ENCODE assay signal across 19 cellular contexts in genomic region chr3:16825617-16826204, GRCh38.
"Had no signal": no experiment of that assay in that cellular context is flagged by ENCODE, and none has a peak within 500 bp of the region (broad histone marks: within the 10 kb centered on the region; RNA-seq: fewer than 3 reads in every experiment).

No MANE protein-coding gene starts in this region.

- H3K4me1 Mint-ChIP-seq: mesothelial cell of epicardium had no signal

- H3K27ac ChIP-seq: brain microvascular endothelial cell, tibial artery had no signal

- H3K36me3 ChIP-seq: brain microvascular endothelial cell, tibial artery had no signal

- DNase-seq: activated B cell treated with CpG ODN at 0.5 μM for 24 hours; activated CD4-positive, alpha-beta T cell treated with anti-CD3 and anti-CD28 coated beads for 36 hours; activated CD4-positive, alpha-beta T cell treated with anti-CD3 and anti-CD28 coated beads, Interleukin-2, amount 50 U/mL, for 48 hours; activated effector memory CD4-positive, alpha-beta T cell treated with Interleukin-2 at 50 U/mL for 16 hours; activated naive CD4-positive, alpha-beta T cell treated with anti-CD3 and anti-CD28 coated beads for 36 hours; activated naive CD8-positive, alpha-beta T cell treated with anti-CD3 and anti-CD28 coated beads, Interleukin-2, amount 10 ng/mL, durations not matched to agents 7 days and 5 days; activated T-cell treated with anti-CD3 and anti-CD28 coated beads, Interleukin-2, amount 50 U/mL, for 72 hours; brain microvascular endothelial cell; central memory CD4-positive, alpha-beta T cell; dermis blood vessel endothelial cell; effector CD8-positive, alpha-beta T cell; erythroblast; posterior cingulate gyrus; substantia nigra; T-helper 17 cell; tibial artery had no signal

- H3K36me3 Mint-ChIP-seq: mesothelial cell of epicardium had no signal

- H3K27me3 ChIP-seq: brain microvascular endothelial cell, tibial artery had no signal

- ATAC-seq: activated CD4-positive, alpha-beta T cell treated with anti-CD3 and anti-CD28 coated beads for 36 hours; activated T-cell treated with anti-CD3 and anti-CD28 coated beads, Interleukin-2, amount 50 U/mL, for 72 hours; natural killer cell treated with Interleukin-12 subunit alpha and Interleukin-12 subunit beta and Interleukin-15 and Interleukin-18, amount 100 ng/mL, for 72 hours; T-helper 17 cell had no signal

- H3K9me3 ChIP-seq: tibial artery had no signal

- H3K4me3 ChIP-seq: tibial artery had no signal

- H3K27me3 Mint-ChIP-seq: activated B cell treated with CpG ODN at 0.5 μM for 24 hours; activated CD4-positive, alpha-beta T cell treated with anti-CD3 and anti-CD28 coated beads for 36 hours; stimulated activated naive CD8-positive, alpha-beta T cell treated with anti-CD3 and anti-CD28 coated beads, Interleukin-15, Interleukin-2, amounts not matched to agents 100 ng/mL and 50 ng/mL, for 24 hours; T-helper 17 cell had no signal

- H3K27ac Mint-ChIP-seq: activated B cell treated with CpG ODN at 0.5 μM for 24 hours; activated CD4-positive, alpha-beta T cell treated with anti-CD3 and anti-CD28 coated beads for 36 hours; activated naive CD4-positive, alpha-beta T cell treated with anti-CD3 and anti-CD28 coated beads for 36 hours; activated naive CD8-positive, alpha-beta T cell treated with anti-CD3 and anti-CD28 coated beads, Interleukin-2, amount 10 ng/mL, durations not matched to agents 7 days and 5 days; activated T-cell treated with anti-CD3 and anti-CD28 coated beads, Interleukin-2, amount 50 U/mL, for 72 hours; mesothelial cell of epicardium; stimulated activated naive CD8-positive, alpha-beta T cell treated with anti-CD3 and anti-CD28 coated beads, Interleukin-15, Interleukin-2, amounts not matched to agents 100 ng/mL and 50 ng/mL, for 24 hours had no signal

- H3K9me3 Mint-ChIP-seq: activated B cell treated with CpG ODN at 0.5 μM for 24 hours; activated naive CD4-positive, alpha-beta T cell treated with anti-CD3 and anti-CD28 coated beads for 36 hours; activated T-cell treated with anti-CD3 and anti-CD28 coated beads, Interleukin-2, amount 50 U/mL, for 72 hours; natural killer cell treated with Interleukin-12 subunit alpha and Interleukin-12 subunit beta and Interleukin-15 and Interleukin-18, amount 100 ng/mL, for 72 hours; stimulated activated naive CD8-positive, alpha-beta T cell treated with anti-CD3 and anti-CD28 coated beads, Interleukin-15, Interleukin-2, amounts not matched to agents 100 ng/mL and 50 ng/mL, for 24 hours had no signal

- H3K4me3 Mint-ChIP-seq: activated B cell treated with CpG ODN at 0.5 μM for 24 hours; activated CD4-positive, alpha-beta T cell treated with anti-CD3 and anti-CD28 coated beads for 36 hours; activated naive CD4-positive, alpha-beta T cell treated with anti-CD3 and anti-CD28 coated beads for 36 hours; activated naive CD8-positive, alpha-beta T cell treated with anti-CD3 and anti-CD28 coated beads, Interleukin-2, amount 10 ng/mL, durations not matched to agents 7 days and 5 days; activated T-cell treated with anti-CD3 and anti-CD28 coated beads, Interleukin-2, amount 50 U/mL, for 72 hours; mesothelial cell of epicardium; natural killer cell treated with Interleukin-12 subunit alpha and Interleukin-12 subunit beta and Interleukin-15 and Interleukin-18, amount 100 ng/mL, for 72 hours; stimulated activated naive CD8-positive, alpha-beta T cell treated with anti-CD3 and anti-CD28 coated beads, Interleukin-15, Interleukin-2, amounts not matched to agents 100 ng/mL and 50 ng/mL, for 24 hours; T-helper 17 cell had no signal
